1 cellular context compared by ENCODE assay signal in genomic region chr6:36970892-36971842, GRCh38.
A peak's percentile ranks its signal among the peaks of the same experiment; 100 is the strongest.
TF ChIP-seq lines count a peak whose summit lies in the region.

No MANE protein-coding gene starts in this region.

TF ChIP-seq in GM12878, 131 proteins besides CTCF, POLR2A, EP300 and RAD21:
- TF ChIP-seq POLR2AphosphoS5 (IDR thresholded peaks at IDR 0.05; ENCODE audit: low read length) (0 out of 2 replicates have a peak, but pooled peaks have one; percentile 3), USF2 (IDR thresholded peaks at IDR 0.05; ENCODE audit: borderline replicate concordance, low read depth, low read length) (no peak), CBX3 (IDR thresholded peaks at IDR 0.05; ENCODE audit: borderline replicate concordance, low read depth) (no peak)
